18 cellular contexts compared by ENCODE assay signal in the genomic region with DNA sequence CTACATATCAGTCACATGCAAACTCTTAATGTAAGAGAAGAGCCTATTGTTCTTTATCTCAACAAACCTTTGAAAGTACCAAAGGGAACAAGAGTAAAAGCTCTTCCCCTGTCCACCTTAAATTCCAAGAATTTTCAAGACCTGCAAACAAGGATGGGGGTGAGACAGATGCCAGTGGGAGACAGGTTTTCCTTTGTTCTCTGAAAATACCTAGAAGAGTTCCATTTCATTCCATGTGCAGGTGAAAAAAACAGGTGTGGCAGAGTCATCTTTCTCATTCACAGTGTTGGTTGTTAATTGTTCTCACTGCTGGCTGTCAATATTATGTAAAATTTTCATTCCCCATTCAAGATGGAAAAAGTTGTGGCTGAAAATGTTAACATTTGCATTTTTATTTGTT.
"Had no signal": no experiment of that assay in that cellular context is flagged by ENCODE, and none has a peak within 500 bp of the region (broad histone marks: within the 10 kb centered on the region; RNA-seq: fewer than 3 reads in every experiment).

No MANE protein-coding gene starts in this region.

- ATAC-seq: activated naive CD8-positive, alpha-beta T cell treated with anti-CD3 and anti-CD28 coated beads, Interleukin-2, amount 50 U/mL, for 24 hours; natural killer cell had no signal

- H3K4me3 ChIP-seq: left ventricle myocardium inferior, thoracic aorta had no signal

- H3K9me3 ChIP-seq: left ventricle myocardium inferior, neutrophil, thoracic aorta had no signal

- H3K36me3 Mint-ChIP-seq: natural killer cell had no signal

- H3K27me3 Mint-ChIP-seq: activated CD4-positive, alpha-beta T cell treated with anti-CD3 and anti-CD28 coated beads, Interleukin-2, amount 10 ng/mL, durations not matched to agents 7 days and 5 days; activated naive CD8-positive, alpha-beta T cell treated with anti-CD3 and anti-CD28 coated beads, Interleukin-2, amount 50 U/mL, for 24 hours; memory B cell had no signal

- H3K27ac Mint-ChIP-seq: activated CD4-positive, alpha-beta T cell treated with anti-CD3 and anti-CD28 coated beads, Interleukin-2, amount 10 ng/mL, durations not matched to agents 7 days and 5 days; activated naive CD8-positive, alpha-beta T cell treated with anti-CD3 and anti-CD28 coated beads, Interleukin-2, amount 50 U/mL, for 24 hours; memory B cell; natural killer cell had no signal

- H3K4me3 Mint-ChIP-seq: activated CD4-positive, alpha-beta T cell treated with anti-CD3 and anti-CD28 coated beads, Interleukin-2, amount 10 ng/mL, durations not matched to agents 7 days and 5 days; activated naive CD8-positive, alpha-beta T cell treated with anti-CD3 and anti-CD28 coated beads, Interleukin-2, amount 50 U/mL, for 24 hours; memory B cell; natural killer cell had no signal

- H3K27ac ChIP-seq: left ventricle myocardium inferior, neutrophil, thoracic aorta had no signal

- H3K4me1 Mint-ChIP-seq: activated CD4-positive, alpha-beta T cell treated with anti-CD3 and anti-CD28 coated beads, Interleukin-2, amount 10 ng/mL, durations not matched to agents 7 days and 5 days; activated naive CD8-positive, alpha-beta T cell treated with anti-CD3 and anti-CD28 coated beads, Interleukin-2, amount 50 U/mL, for 24 hours; memory B cell; natural killer cell had no signal

- H3K36me3 ChIP-seq: neutrophil had no signal

- H3K9me3 Mint-ChIP-seq: activated CD4-positive, alpha-beta T cell treated with anti-CD3 and anti-CD28 coated beads, Interleukin-2, amount 10 ng/mL, durations not matched to agents 7 days and 5 days; activated naive CD8-positive, alpha-beta T cell treated with anti-CD3 and anti-CD28 coated beads, Interleukin-2, amount 50 U/mL, for 24 hours; memory B cell; natural killer cell had no signal

- DNase-seq: activated CD4-positive, alpha-beta T cell treated with anti-CD3 and anti-CD28 coated beads, Interleukin-2, amount 10 ng/mL, durations not matched to agents 7 days and 5 days; activated CD8-positive, alpha-beta memory T cell treated with anti-CD3 and anti-CD28 coated beads for 24 hours; activated naive CD4-positive, alpha-beta T cell treated with Interleukin-2 at 50 U/mL for 16 hours; activated naive CD8-positive, alpha-beta T cell treated with anti-CD3 and anti-CD28 coated beads, Interleukin-2, amount 50 U/mL, for 24 hours; aorta; cerebellar nuclear complex; effector CD8-positive, alpha-beta T cell; foreskin fibroblast; glutamatergic neuron; kidney; left ventricle myocardium inferior; natural killer cell; retina; stimulated activated CD4-positive, alpha-beta T cell treated with anti-CD3 and anti-CD28 coated beads, Interleukin-12 subunit alpha, Interleukin-12 subunit beta, amount 100 ng/mL, for 4 hours; stimulated activated CD4-positive, alpha-beta T cell treated with anti-CD3 and anti-CD28 coated beads, Interleukin-2, amount 100 ng/mL, for 24 hours had no signal

- H3K27me3 ChIP-seq: neutrophil had no signal

- H3K4me1 ChIP-seq: left ventricle myocardium inferior had no signal
